In genomic region chr5:79236364-79236969, GRCh38 we compare ENCODE assay signal across 8 cellular contexts. TPM values are rescaled to one million over a fixed set of nuclear protein-coding genes. Genes with fewer than 3 reads are reported as not detected.
DNase-seq lines count a peak whose midpoint lies in the region; ATAC-seq, FAIRE-seq and TF ChIP-seq lines count a peak whose summit lies in the region.

No MANE protein-coding gene starts in this region.

- H3K56ac ChIP-seq in H1 (replicated peaks; ENCODE audit: insufficient read length, low read depth, low read length), result peak overlapping the region; percentile 59

- DNase-seq in Daoy (ENCODE audit: low read depth), result peak; percentile 55
- DNase-seq in HT1080 (ENCODE audit: low read depth), result peak; percentile 17
- peak; percentile 50 for DNase-seq in activated CD4-positive, alpha-beta T cell treated with anti-CD3 and anti-CD28 coated beads for 36 hours
- no peak for DNase-seq in H1 (ENCODE audit: low read depth in 1 of 2, low spot score in 2 of 2)
- DNase-seq in mesothelial cell of epicardium (ENCODE audit: low spot score in 2 of 2, unreplicated experiment in 2 of 2), result peak; percentile 26 to 68
- DNase-seq in suprapubic skin (ENCODE audit: low spot score in 2 of 2), result peak; percentile 63 to 73
- no peak for DNase-seq in NCI-H226

- peak overlapping the region; percentile 97 for H3K4me3 Mint-ChIP-seq in activated CD4-positive, alpha-beta T cell treated with anti-CD3 and anti-CD28 coated beads for 36 hours
- peak overlapping the region; percentile 95 for H3K4me3 Mint-ChIP-seq in mesothelial cell of epicardium

- peaks cover 30% of the 10 kb centered on the region for H3K4me1 Mint-ChIP-seq in activated CD4-positive, alpha-beta T cell treated with anti-CD3 and anti-CD28 coated beads for 36 hours
- peaks cover 30% of the 10 kb centered on the region for H3K4me1 Mint-ChIP-seq in mesothelial cell of epicardium

- ATAC-seq in GM21390 (IDR thresholded peaks at IDR 0.05; ENCODE audit: unreplicated experiment), result peak; percentile 27
- peak; percentile 8 for ATAC-seq in activated CD4-positive, alpha-beta T cell treated with anti-CD3 and anti-CD28 coated beads for 36 hours

- H3K4me1 ChIP-seq in H1 (replicated peaks in 1 of 4; ENCODE audit: control insufficient read depth in 3 of 4, insufficient read depth in 4 of 4, low read length in 3 of 4) (peaks cover 0 to 2% (median under 1%) of the 10 kb centered on the region in 4 experiments; a peak in 1 of 7 replicates), suprapubic skin (peaks cover 39% of the 10 kb centered on the region)

- no peaks in the 10 kb centered on the region for H3K27me3 Mint-ChIP-seq in activated CD4-positive, alpha-beta T cell treated with anti-CD3 and anti-CD28 coated beads for 36 hours
- H3K27me3 Mint-ChIP-seq in mesothelial cell of epicardium (ENCODE audit: low read depth), result no peaks in the 10 kb centered on the region

- H3K79me2 ChIP-seq in H1 (ENCODE audit: control insufficient read depth in 1 of 2, insufficient read depth in 2 of 2, low read length in 2 of 2), result peaks cover 0 to 47% of the 10 kb centered on the region in 2 experiments; a peak in 3 of 4 replicates

- peak overlapping the region; percentile 71 for H3K18ac ChIP-seq in H1 (ENCODE audit: extremely low read depth, low read length)

- peak overlapping the region; percentile 75; the same call in 1 of the 2 replicates for H2BK12ac ChIP-seq in H1 (ENCODE audit: low read depth, low read length)

- no peak for TF ChIP-seq RAD21 in H1 (IDR thresholded peaks at IDR 0.05 in 1 of 2, conservative IDR thresholded peaks at IDR 0.05 in 1 of 2; ENCODE audit: low read depth in 2 of 2, low read length in 2 of 2)

- H3K9me3 Mint-ChIP-seq in activated CD4-positive, alpha-beta T cell treated with anti-CD3 and anti-CD28 coated beads for 36 hours (ENCODE audit: low read depth), result no peaks in the 10 kb centered on the region
- no peaks in the 10 kb centered on the region for H3K9me3 Mint-ChIP-seq in mesothelial cell of epicardium

- H3K9me3 ChIP-seq in H1 (ENCODE audit: insufficient read depth in 2 of 2, low read depth in 1 of 2, low read length in 1 of 2), result no peaks in the 10 kb centered on the region
- H3K9me3 ChIP-seq in suprapubic skin, result no peaks in the 10 kb centered on the region

- H3K27me3 ChIP-seq in H1 (replicated peaks in 1 of 4; ENCODE audit: control insufficient read depth in 3 of 4, extremely low read depth in 1 of 4, insufficient read depth in 3 of 4, low read length in 3 of 4) (no peaks in the 10 kb centered on the region), suprapubic skin (no peaks in the 10 kb centered on the region)

- H3K27ac ChIP-seq in H1 (ENCODE audit: low read depth, low read length) (peak overlapping the region; percentile 92), suprapubic skin (peak overlapping the region; percentile 94)

- CTCF ChIA-PET in activated CD4-positive, alpha-beta T cell treated with anti-CD3 and anti-CD28 coated beads for 36 hours (lab: Charles Lee), result interaction anchor here (0.6 to 1.4 kb wide), 4 partner anchors 11 to 876 kb away, joined by 3 to 8 read pairs (median 4); partner anchors contain the start of gene SCAMP1
- CTCF ChIA-PET in H1 (lab: Charles Lee; ENCODE audit: partially characterized antibody), result interaction anchor here (0.9 to 2.1 kb wide), 6 partner anchors 19 to 300 kb away, joined by 3 to 20 read pairs (median 3); no protein-coding TSS in a partner anchor

- no peak overlapping the region for H2BK15ac ChIP-seq in H1 (ENCODE audit: low read length)

- no peak overlapping the region for H3K4ac ChIP-seq in H1 (replicated peaks; ENCODE audit: insufficient read length, low read depth, low read length)

- H2AFZ ChIP-seq in H1 (ENCODE audit: low read length), result no peak overlapping the region; the same call in 1 of the 2 replicates

- peak overlapping the region; percentile 65 for H4K91ac ChIP-seq in H1 (replicated peaks; ENCODE audit: insufficient read length, low read length)

- no peak overlapping the region for H2BK120ac ChIP-seq in H1 (replicated peaks; ENCODE audit: low read depth, low read length)

- H4K5ac ChIP-seq in H1 (ENCODE audit: insufficient read length, low read depth, low read length), result peak overlapping the region; percentile 60

- H2BK5ac ChIP-seq in H1 (ENCODE audit: low read depth, low read length), result peak overlapping the region; percentile 54; the same call in 1 of the 2 replicates

- TF ChIP-seq EP300 in H1 (IDR thresholded peaks at IDR 0.05; ENCODE audit: borderline replicate concordance in 1 of 2, low read depth in 2 of 2, low read length in 2 of 2) (no peak), suprapubic skin (IDR thresholded peaks at IDR 0.05) (no peak)

- peaks cover 9% of the 10 kb centered on the region for H3K36me3 Mint-ChIP-seq in activated CD4-positive, alpha-beta T cell treated with anti-CD3 and anti-CD28 coated beads for 36 hours (ENCODE audit: low read depth)
- H3K36me3 Mint-ChIP-seq in mesothelial cell of epicardium, result peaks cover 4% of the 10 kb centered on the region

- no peak for FAIRE-seq in H1 (lab: Jason Lieb, UNC)

- no peak overlapping the region for H2AK5ac ChIP-seq in H1 (ENCODE audit: low read depth, low read length)

- H3K36me3 ChIP-seq in H1 (ENCODE audit: control insufficient read depth in 2 of 4, insufficient read depth in 4 of 4, low read length in 3 of 4) (no peaks in the 10 kb centered on the region), suprapubic skin (no peaks in the 10 kb centered on the region)

- no peak overlapping the region for H2BK20ac ChIP-seq in H1 (ENCODE audit: low read length)

- H3K23ac ChIP-seq in H1 (ENCODE audit: insufficient read length), result no peak overlapping the region

- H3K23me2 ChIP-seq in H1 (ENCODE audit: low read depth, low read length), result peaks cover 13% of the 10 kb centered on the region

- H3K4me2 ChIP-seq in H1 (ENCODE audit: insufficient read depth in 1 of 2, low read depth in 2 of 2, low read length in 2 of 2), result peak overlapping the region; percentile 88 to 93

- POLR2A ChIA-PET in activated CD4-positive, alpha-beta T cell treated with anti-CD3 and anti-CD28 coated beads for 36 hours (lab: Charles Lee), result interaction anchor here (0.6 to 1.7 kb wide), 2 partner anchors 22 to 1771 kb away, joined by 4 read pairs; no protein-coding TSS in a partner anchor
- POLR2A ChIA-PET in H1 (lab: Charles Lee; ENCODE audit: partially characterized antibody), result interaction anchor here (0.9 to 2.7 kb wide), 11 partner anchors 8 to 277 kb away, joined by 3 to 17 read pairs (median 3); partner anchors contain the start of gene HOMER1

- H4K8ac ChIP-seq in H1 (ENCODE audit: extremely low read depth, insufficient read depth, low read length), result peak overlapping the region; percentile 98

- H3K4me3 ChIP-seq in H1 (ENCODE audit: extremely low read depth in 1 of 4, insufficient read depth in 2 of 4, low read depth in 3 of 4, low read length in 4 of 4) (peak overlapping the region; percentile 70 to 89 (median 83)), suprapubic skin (peak overlapping the region; percentile 86)

- TF ChIP-seq CTCF in H1 (IDR thresholded peaks at IDR 0.05; ENCODE audit: control extremely low read depth in 1 of 3, insufficient read depth in 1 of 3, low read depth in 1 of 3, low read length in 3 of 3) (no peak), mesothelial cell of epicardium (IDR thresholded peaks at IDR 0.05; ENCODE audit: unreplicated experiment) (no peak), suprapubic skin (IDR thresholded peaks at IDR 0.05) (no peak)

- peak overlapping the region; percentile 75 to 91 (median 88) for H3K9ac ChIP-seq in H1 (replicated peaks in 1 of 4; ENCODE audit: extremely low read depth in 1 of 4, low read depth in 3 of 4, low read length in 3 of 4)

- H3K79me1 ChIP-seq in H1 (ENCODE audit: low read depth, low read length), result 0 out of 2 replicates have a peak, but pooled peaks cover 4% of the 10 kb centered on the region

- H4K20me1 ChIP-seq in H1 (replicated peaks in 1 of 2; ENCODE audit: control insufficient read depth in 1 of 2, insufficient read depth in 2 of 2, low read length in 2 of 2), result no peaks in the 10 kb centered on the region

- peak; percentile 12 to 35; a peak in 1 of 3 replicates for TF ChIP-seq POLR2A in H1 (IDR thresholded peaks at IDR 0.05; ENCODE audit: control extremely low read depth in 1 of 2, low read depth in 2 of 2, low read length in 2 of 2)
- no peak for TF ChIP-seq POLR2A in suprapubic skin (IDR thresholded peaks at IDR 0.05)

- WGBS in H1 (ENCODE audit: extremely low coverage in 1 of 2, insufficient coverage in 1 of 2, insufficient read length in 1 of 2, insufficient replicate concordance in 2 of 2, low coverage in 1 of 2, low lambda C conversion rate in 2 of 2, missing lambda C conversion rate in 1 of 2), 2 experiments, result 2% methylated on average over 73 of the region's 77 CpGs; no CpG with 5 or more reads in 1 of the 2 experiments
- 0% methylated on average over 16 of the region's 77 CpGs for WGBS in suprapubic skin

- peak overlapping the region; percentile 82 for H3K27ac Mint-ChIP-seq in activated CD4-positive, alpha-beta T cell treated with anti-CD3 and anti-CD28 coated beads for 36 hours
- H3K27ac Mint-ChIP-seq in mesothelial cell of epicardium, result peak overlapping the region; percentile 94

- intact Hi-C loops in activated CD4-positive, alpha-beta T cell treated with anti-CD3 and anti-CD28 coated beads for 36 hours (cut with DNase I, micrococcal nuclease), result loop anchor here (1.0 to 5.0 kb wide), 12 partner anchors 104 to 1011 kb away; partner anchors contain the start of genes ARSB (in 2 of the 2), AP3B1 (in 1 of the 2), HOMER1 (in 1 of the 2) and MTX3 (in 1 of the 2)

- H3K14ac ChIP-seq in H1 (ENCODE audit: insufficient read length), result no peak overlapping the region

TF ChIP-seq in H1, 55 proteins besides CTCF, POLR2A, EP300 and RAD21 (continues in another document):
- peak; percentile 29; the same call in 1 of the 2 replicates for TF ChIP-seq RBBP5 (IDR thresholded peaks at IDR 0.05; ENCODE audit: borderline replicate concordance, low read depth, low read length)
- 0 out of 2 replicates have a peak, but pooled peaks have one; percentile 8 for TF ChIP-seq TBP (IDR thresholded peaks at IDR 0.05; ENCODE audit: low read depth, low read length)

RNA-seq across cellular contexts. Expression of gene JMY, which starts 0.5 kb away (rescaled TPM):
- 5.8 and 6.4 TPM in 2 replicates for total RNA-seq in Daoy (2014; rRNA removed; shearing (Covaris generic))
- total RNA-seq in HT1080 (2014; rRNA removed; shearing (Covaris generic)), result 3.4 and 3.9 TPM in 2 replicates
- polyA plus RNA-seq in HT1080 (2015; cell fraction: cytosol; rRNA removed), result 3.2 and 5.0 TPM in 2 replicates
- 7.3 and 7.7 TPM in 2 replicates for polyA plus RNA-seq in HT1080 (2015; cell fraction: nucleus; rRNA removed)
- 1 to 10 TPM; 7.3 to 7.4 TPM for total RNA-seq in activated CD4-positive, alpha-beta T cell treated with anti-CD3 and anti-CD28 coated beads for 36 hours
- 13.9 and 14.0 TPM in 2 replicates for total RNA-seq in H1 (2021; fragmentation: NEBNext Ultra II Directional; extraction: Animal tissue kit (Norgen Biotek cat#: 25700))
- 1.7 and 2.8 TPM in 2 replicates for polyA plus RNA-seq in H1 (2011; rRNA removed)
- 3.0 TPM for polyA plus RNA-seq in H1 (2011; cell fraction: cytosol; rRNA removed)
- polyA plus RNA-seq in H1 (2011; cell fraction: nucleus; rRNA removed), result 2.6 TPM
- polyA plus RNA-seq in H1 (2012, experiment 1 of 2), result 3.7 to 6.4 TPM (median 3.9 TPM) in 4 replicates
- 0.30 TPM for polyA plus RNA-seq in H1 (2012, experiment 2 of 2)
- polyA plus RNA-seq in H1 (2013, experiment 1 of 2), result 4.8 TPM
- polyA plus RNA-seq in H1 (2013, experiment 2 of 2), result 4.3 TPM
- 6.9 and 8.2 TPM in 2 replicates for polyA minus RNA-seq in H1 (2011; rRNA and poly(A)+ RNA removed)
- 8.6 TPM for polyA minus RNA-seq in H1 (2011; cell fraction: cytosol; rRNA and poly(A)+ RNA removed)
- 14.1 TPM for polyA minus RNA-seq in H1 (2011; cell fraction: nucleus; rRNA and poly(A)+ RNA removed)
- total RNA-seq in mesothelial cell of epicardium, result 15.7 to 16.7 TPM (median 16.1 TPM) in 3 replicates
- total RNA-seq in suprapubic skin, result 10 to 100 TPM; 17.6 to 34.4 (median 22.0) TPM

Comparison
In these comparisons a context has a peak if more than half of its experiments do, and no peak if none do; other contexts are left out.
1. DNase-seq: peak in Daoy (single experiment), HT1080 (single experiment), activated CD4-positive, alpha-beta T cell treated with anti-CD3 and anti-CD28 coated beads for 36 hours (single experiment), mesothelial cell of epicardium (2 of 2) and suprapubic skin (2 of 2); none in H1 (0 of 2) and NCI-H226 (single experiment).
2. POLR2A ChIP-seq: peak in H1 (2 of 2); none in suprapubic skin (0 of 2).